ENCODE assay signal across 8 cellular contexts in genomic region chr4:83110222-83110945, GRCh38. TPM values are rescaled to one million over a fixed set of nuclear protein-coding genes. Genes with fewer than 3 reads are reported as not detected.
A peak's percentile ranks its signal among the peaks of the same experiment; 100 is the strongest.
DNase-seq lines count a peak whose midpoint lies in the region; TF ChIP-seq lines count a peak whose summit lies in the region.

No MANE protein-coding gene starts in this region.

- H3K36me3 ChIP-seq in HAP-1 (replicated peaks) (no peaks in the 10 kb centered on the region), MM.1S (replicated peaks; ENCODE audit: insufficient read depth, low read length) (no peaks in the 10 kb centered on the region), SJCRH30 (no peaks in the 10 kb centered on the region), thymus (ENCODE audit: control insufficient read depth, insufficient read depth) (no peaks in the 10 kb centered on the region)

- no peaks in the 10 kb centered on the region for H4K20me1 ChIP-seq in MM.1S (ENCODE audit: insufficient read depth, low read length)

- peak overlapping the region; percentile 46 for H3K9ac ChIP-seq in MM.1S (ENCODE audit: low read length)

- H3F3A ChIP-seq in MM.1S (ENCODE audit: insufficient read depth, low read length): peaks cover 27% of the 10 kb centered on the region

- H3K4me1 ChIP-seq in HAP-1 (peaks cover 19% of the 10 kb centered on the region), MM.1S (ENCODE audit: low read length) (peaks cover 30% of the 10 kb centered on the region), SJCRH30 (peaks cover 20% of the 10 kb centered on the region), thymus (ENCODE audit: control insufficient read depth, insufficient read depth, low read length) (peaks cover 16% of the 10 kb centered on the region)

- no peaks in the 10 kb centered on the region for H3K27me3 Mint-ChIP-seq in activated naive CD4-positive, alpha-beta T cell treated with anti-CD3 and anti-CD28 coated beads, Interleukin-2, amount 10 ng/mL, durations not matched to agents 7 days and 5 days
- no peaks in the 10 kb centered on the region for H3K27me3 Mint-ChIP-seq in osteocyte (ENCODE audit: unreplicated experiment)

- H3K27ac ChIP-seq in MM.1S (ENCODE audit: low read length) (peak overlapping the region; percentile 57; the same call in 1 of the 2 replicates), SJCRH30 (peak overlapping the region; percentile 53), thymus (ENCODE audit: low read depth) (peak overlapping the region; percentile 85)

- peak overlapping the region; percentile 95 for H3K27ac Mint-ChIP-seq in activated naive CD4-positive, alpha-beta T cell treated with anti-CD3 and anti-CD28 coated beads, Interleukin-2, amount 10 ng/mL, durations not matched to agents 7 days and 5 days
- H3K27ac Mint-ChIP-seq in osteocyte (ENCODE audit: unreplicated experiment): peak overlapping the region; percentile 83

- CTCF ChIA-PET in activated naive CD4-positive, alpha-beta T cell treated with anti-CD3 and anti-CD28 coated beads, Interleukin-2, amount 10 ng/mL, durations not matched to agents 7 days and 5 days (lab: Charles Lee): interaction anchor here (0.7 to 7.7 kb wide), 15 partner anchors 9 to 174 kb away, joined by 3 to 70 read pairs (median 5); partner anchors contain the start of genes COPS4 and COQ2

- H3K9me3 ChIP-seq in HAP-1 (no peaks in the 10 kb centered on the region), MM.1S (replicated peaks; ENCODE audit: insufficient read depth, low read length) (no peaks in the 10 kb centered on the region), SJCRH30 (replicated peaks) (no peaks in the 10 kb centered on the region), thymus (ENCODE audit: control insufficient read depth) (no peaks in the 10 kb centered on the region)

- peaks cover 43% of the 10 kb centered on the region for H3K4me1 Mint-ChIP-seq in activated naive CD4-positive, alpha-beta T cell treated with anti-CD3 and anti-CD28 coated beads, Interleukin-2, amount 10 ng/mL, durations not matched to agents 7 days and 5 days
- H3K4me1 Mint-ChIP-seq in osteocyte (ENCODE audit: unreplicated experiment): peaks cover 9% of the 10 kb centered on the region

- WGBS in thymus: 4% methylated on average over 18 of the region's 18 CpGs

- no peaks in the 10 kb centered on the region for H3K9me2 ChIP-seq in MM.1S (replicated peaks; ENCODE audit: insufficient read depth, low read length)

- DNase-seq in GF-D8 (lab: John Stamatoyannopoulos, UW) (peak; percentile 75), HAP-1 (ENCODE audit: low spot score in 2 of 2) (peak; percentile 82 to 95), MM.1S (peak; percentile 93), SJCRH30 (peak; percentile 92 to 95), glomerular visceral epithelial cell (ENCODE audit: extremely low spot score) (peak; percentile 79), osteocyte (ENCODE audit: extremely low spot score, unreplicated experiment) (peak; percentile 91)
- peak; percentile 94 for DNase-seq in activated naive CD4-positive, alpha-beta T cell treated with anti-CD3 and anti-CD28 coated beads, Interleukin-2, amount 10 ng/mL, durations not matched to agents 7 days and 5 days

- H3K9me3 Mint-ChIP-seq in activated naive CD4-positive, alpha-beta T cell treated with anti-CD3 and anti-CD28 coated beads, Interleukin-2, amount 10 ng/mL, durations not matched to agents 7 days and 5 days: no peaks in the 10 kb centered on the region
- H3K9me3 Mint-ChIP-seq in osteocyte (ENCODE audit: unreplicated experiment): no peaks in the 10 kb centered on the region

- no peaks in the 10 kb centered on the region for H3K27me3 ChIP-seq in HAP-1 (ENCODE audit: low read depth)
- no peaks in the 10 kb centered on the region for H3K27me3 ChIP-seq in MM.1S (replicated peaks; ENCODE audit: insufficient read depth, low read length)
- no peaks in the 10 kb centered on the region for H3K27me3 ChIP-seq in SJCRH30
- no peaks in the 10 kb centered on the region for H3K27me3 ChIP-seq in thymus (ENCODE audit: control insufficient read depth, insufficient read depth)

- peak overlapping the region; percentile 72 for H3K4me2 ChIP-seq in MM.1S (ENCODE audit: low read depth, low read length)

- no peaks in the 10 kb centered on the region for H3K79me2 ChIP-seq in MM.1S (ENCODE audit: low read length)

- H2AFZ ChIP-seq in MM.1S (ENCODE audit: low read length): peak overlapping the region; percentile 62

- peak; percentile 85 for TF ChIP-seq CTCF in MM.1S (IDR thresholded peaks at IDR 0.05; ENCODE audit: low read length)
- TF ChIP-seq CTCF in osteocyte (IDR thresholded peaks at IDR 0.05): peak; percentile 75

- in situ Hi-C loops in HAP-1 (cut with MboI; ENCODE audit: low sequenced_read_pairs): no loop called here

- peaks cover 72% of the 10 kb centered on the region for H3K36me3 Mint-ChIP-seq in activated naive CD4-positive, alpha-beta T cell treated with anti-CD3 and anti-CD28 coated beads, Interleukin-2, amount 10 ng/mL, durations not matched to agents 7 days and 5 days
- no peaks in the 10 kb centered on the region for H3K36me3 Mint-ChIP-seq in osteocyte (ENCODE audit: unreplicated experiment)

- H3K4me3 Mint-ChIP-seq in activated naive CD4-positive, alpha-beta T cell treated with anti-CD3 and anti-CD28 coated beads, Interleukin-2, amount 10 ng/mL, durations not matched to agents 7 days and 5 days: peak overlapping the region; percentile 93
- peak overlapping the region; percentile 76 for H3K4me3 Mint-ChIP-seq in osteocyte (ENCODE audit: unreplicated experiment)

- H3K4me3 ChIP-seq in HAP-1 (peak overlapping the region; percentile 39), MM.1S (ENCODE audit: low read length) (peak overlapping the region; percentile 67), SJCRH30 (peak overlapping the region; percentile 66), thymus (ENCODE audit: low read length) (peak overlapping the region; percentile 71)

RNA-seq across cellular contexts. Expression of gene PLAC8, which starts 4.1 kb away (rescaled TPM):
- 7.8 and 9.5 TPM in 2 replicates for total RNA-seq in SJCRH30 (2014; rRNA removed; shearing (Covaris generic))
- total RNA-seq in osteocyte: not detected in 2 replicates
- 48.9 TPM for polyA plus RNA-seq in thymus

Comparison
In these comparisons a context has a peak if more than half of its experiments do, and no peak if none do; other contexts are left out.
1. Peak in every context shown above with its lines: DNase-seq, H3K4me3 ChIP-seq and H3K27ac ChIP-seq.